Comparison of ENCODE assay signal across 13 cellular contexts in genomic region chr5:173396311-173396993, GRCh38.
DNase-seq lines count a peak whose midpoint lies in the region; ATAC-seq and TF ChIP-seq lines count a peak whose summit lies in the region.
"Had no signal": no experiment of that assay in that cellular context is flagged by ENCODE, and none has a peak within 500 bp of the region (broad histone marks: within the 10 kb centered on the region; RNA-seq: fewer than 3 reads in every experiment).

No MANE protein-coding gene starts in this region.

- peak; percentile 33 for DNase-seq in ELR (ENCODE audit: low read depth)
- DNase-seq in NB4 (ENCODE audit: low read depth), result peak; percentile 33
- DNase-seq in fibroblast of pulmonary artery (ENCODE audit: low read depth), result peak; percentile 16
- no peak for DNase-seq in GDM1 (lab: John Stamatoyannopoulos, UW)
- DNase-seq: aorta, gastrocnemius medialis, natural killer cell, NCI-H1930, SIG-M5, transverse colon had no signal

- no peaks in the 10 kb centered on the region for H3K27me3 ChIP-seq in rectal smooth muscle tissue (ENCODE audit: control insufficient read depth, insufficient read depth, low read length)
- H3K27me3 ChIP-seq: gastrocnemius medialis, transverse colon had no signal

- no peaks in the 10 kb centered on the region for H3K36me3 ChIP-seq in rectal smooth muscle tissue (ENCODE audit: control insufficient read depth, insufficient read depth, low read length)
- H3K36me3 ChIP-seq: gastrocnemius medialis, transverse colon had no signal

- H3K9ac ChIP-seq in rectal smooth muscle tissue (ENCODE audit: low read length), result no peak overlapping the region

- no peak for TF ChIP-seq POLR2A in NB4 (IDR thresholded peaks at IDR 0.05; ENCODE audit: extremely low read depth, insufficient read length)

- H3K4me3 ChIP-seq in NB4 (ENCODE audit: low read depth, low read length) (no peak overlapping the region), fibroblast of pulmonary artery (replicated peaks; ENCODE audit: low read depth, low read length) (no peak overlapping the region), rectal smooth muscle tissue (ENCODE audit: low read length) (no peak overlapping the region)
- H3K4me3 ChIP-seq: gastrocnemius medialis, transverse colon had no signal

- H3K27ac ChIP-seq in rectal smooth muscle tissue (ENCODE audit: low read depth, low read length), result peak overlapping the region; percentile 40
- H3K27ac ChIP-seq: gastrocnemius medialis, transverse colon had no signal

- TF ChIP-seq CTCF in NB4 (IDR thresholded peaks at IDR 0.05; ENCODE audit: low read depth, low read length) (peak; percentile 11), fibroblast of pulmonary artery (IDR thresholded peaks at IDR 0.05; ENCODE audit: low read length, missing control alignments) (peak; percentile 21)

- H3K4me1 ChIP-seq in rectal smooth muscle tissue (ENCODE audit: control insufficient read depth, insufficient read depth, low read length), result no peaks in the 10 kb centered on the region
- H3K4me1 ChIP-seq: gastrocnemius medialis, transverse colon had no signal

- ATAC-seq in GM19463 (IDR thresholded peaks at IDR 0.05; ENCODE audit: unreplicated experiment) (no peak), GM21576 (IDR thresholded peaks at IDR 0.05; ENCODE audit: unreplicated experiment) (no peak)
- ATAC-seq: gastrocnemius medialis, natural killer cell had no signal
